In genomic region chr17:82815790-82816305, GRCh38 we compare ENCODE assay signal across 2 cellular contexts.
TF ChIP-seq lines count a peak whose summit lies in the region.

No MANE protein-coding gene starts in this region.

TF ChIP-seq in A549, 52 proteins besides CTCF, POLR2A, EP300 and RAD21:
- no peak for TF ChIP-seq HEYL (CRISPR knock-in tag; IDR thresholded peaks at IDR 0.05)
- no peak for TF ChIP-seq KDM5A (IDR thresholded peaks at IDR 0.05)
- TF ChIP-seq CEBPB (IDR thresholded peaks at IDR 0.05): peak; percentile 89 to 91; a peak in 3 of 4 replicates

TF ChIP-seq in HepG2, 621 proteins besides CTCF, POLR2A, EP300 and RAD21:
- TF ChIP-seq MAFG (CRISPR knock-in tag; IDR thresholded peaks at IDR 0.05) (no peak), ZNF296 (CRISPR knock-in tag; conservative IDR thresholded peaks at IDR 0.05) (no peak), ZNF101 (CRISPR knock-in tag; IDR thresholded peaks at IDR 0.05; ENCODE audit: borderline replicate concordance, low read depth) (no peak), XBP1 (CRISPR knock-in tag; IDR thresholded peaks at IDR 0.05) (no peak), ZNF530 (CRISPR knock-in tag; IDR thresholded peaks at IDR 0.05; ENCODE audit: low read depth) (no peak), KMT2A (CRISPR knock-in tag; IDR thresholded peaks at IDR 0.05) (no peak), PBX2 (CRISPR knock-in tag; IDR thresholded peaks at IDR 0.05) (no peak), CEBPB (IDR thresholded peaks at IDR 0.05; ENCODE audit: borderline replicate concordance, low read depth, low read length) (peak; percentile 89)
